21 cellular contexts compared by ENCODE assay signal in the genomic region with DNA sequence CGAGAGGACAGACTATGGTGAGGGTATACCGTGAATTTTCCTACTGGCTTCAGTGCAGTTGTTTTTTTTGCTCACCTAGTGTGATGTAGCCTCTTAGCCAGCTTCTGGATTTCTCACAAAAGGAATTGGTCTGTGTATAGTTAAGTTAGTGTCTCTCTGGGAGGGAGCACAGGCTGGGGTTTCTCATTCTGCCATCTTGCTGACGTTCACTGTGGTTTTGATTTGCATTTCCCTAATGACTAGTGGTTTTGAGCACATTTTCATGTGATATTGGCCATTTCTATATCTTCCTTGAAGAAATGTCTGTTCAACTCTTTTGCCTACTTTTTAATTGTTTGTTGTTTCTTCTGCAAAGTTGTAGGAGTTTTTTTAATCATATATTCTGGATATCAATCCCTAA. TPM values are rescaled to one million over a fixed set of nuclear protein-coding genes. Genes with fewer than 3 reads are reported as not detected.
DNase-seq lines count a peak whose midpoint lies in the region; ATAC-seq and TF ChIP-seq lines count a peak whose summit lies in the region.
"Had no signal": no experiment of that assay in that cellular context is flagged by ENCODE, and none has a peak within 500 bp of the region (broad histone marks: within the 10 kb centered on the region; RNA-seq: fewer than 3 reads in every experiment).

No MANE protein-coding gene starts in this region.

- no peaks in the 10 kb centered on the region for H3K9me3 Mint-ChIP-seq in activated B cell treated with CpG ODN at 0.5 μM for 24 hours
- H3K9me3 Mint-ChIP-seq in T-helper 2 cell treated with Interferon-gamma antibody and Interleukin-4, amounts not matched to agents 5 μg/mL and 100 μg/mL, for 36 hours: peaks cover 5% of the 10 kb centered on the region

- peaks cover 41% of the 10 kb centered on the region for H3K4me1 Mint-ChIP-seq in activated B cell treated with CpG ODN at 0.5 μM for 24 hours
- H3K4me1 Mint-ChIP-seq in T-helper 2 cell treated with Interferon-gamma antibody and Interleukin-4, amounts not matched to agents 5 μg/mL and 100 μg/mL, for 36 hours (ENCODE audit: low read depth): peaks cover 5% of the 10 kb centered on the region
- H3K4me1 Mint-ChIP-seq: T-cell had no signal

- no peak for TF ChIP-seq POLR2A in erythroblast (IDR thresholded peaks at IDR 0.05; ENCODE audit: low read length)

- TF ChIP-seq CTCF in GM12865 (IDR thresholded peaks at IDR 0.05; ENCODE audit: insufficient read depth, low read depth, low read length, missing control alignments): no peak
- TF ChIP-seq CTCF in activated B cell treated with CpG ODN at 0.5 μM for 24 hours (IDR thresholded peaks at IDR 0.05): no peak

- H3K36me3 Mint-ChIP-seq in activated B cell treated with CpG ODN at 0.5 μM for 24 hours (ENCODE audit: low read depth): peaks cover 10% of the 10 kb centered on the region
- peaks cover 5% of the 10 kb centered on the region for H3K36me3 Mint-ChIP-seq in T-helper 2 cell treated with Interferon-gamma antibody and Interleukin-4, amounts not matched to agents 5 μg/mL and 100 μg/mL, for 36 hours (ENCODE audit: low read depth)
- H3K36me3 Mint-ChIP-seq: T-cell had no signal

- peak overlapping the region; percentile 54 for H3K27ac Mint-ChIP-seq in activated B cell treated with CpG ODN at 0.5 μM for 24 hours
- no peak overlapping the region for H3K27ac Mint-ChIP-seq in T-helper 2 cell treated with Interferon-gamma antibody and Interleukin-4, amounts not matched to agents 5 μg/mL and 100 μg/mL, for 36 hours
- H3K27ac Mint-ChIP-seq: T-cell, WTC11 had no signal

- H3K4me3 ChIP-seq in GM12865 (ENCODE audit: low read depth, low read length): no peak overlapping the region
- H3K4me3 ChIP-seq: ascending aorta, left lung, upper lobe of right lung had no signal

- no peaks in the 10 kb centered on the region for H3K27me3 Mint-ChIP-seq in activated B cell treated with CpG ODN at 0.5 μM for 24 hours
- H3K27me3 Mint-ChIP-seq in T-helper 2 cell treated with Interferon-gamma antibody and Interleukin-4, amounts not matched to agents 5 μg/mL and 100 μg/mL, for 36 hours (ENCODE audit: low read depth): peaks cover 22% of the 10 kb centered on the region

- POLR2A ChIA-PET in activated B cell treated with CpG ODN at 0.5 μM for 24 hours (lab: Charles Lee): interaction anchor here (1.0 to 1.6 kb wide), 5 partner anchors 11 to 28 kb away, joined by 3 to 6 read pairs (median 3); no protein-coding TSS in a partner anchor

- CTCF ChIA-PET in activated B cell treated with CpG ODN at 0.5 μM for 24 hours (lab: Charles Lee): no interaction called here

- peak; percentile 72 for DNase-seq in GM12865 (ENCODE audit: low read depth)
- DNase-seq in activated B cell treated with CpG ODN at 0.5 μM for 24 hours: no peak
- DNase-seq in NCI-H2171 (lab: John Stamatoyannopoulos, UW): no peak
- DNase-seq in T-helper 2 cell treated with Interferon-gamma antibody and Interleukin-4, amounts not matched to agents 5 μg/mL and 100 μg/mL, for 36 hours (ENCODE audit: low spot score): no peak
- no peak for DNase-seq in activated naive CD4-positive, alpha-beta T cell treated with Interleukin-2 at 50 U/mL for 16 hours
- no peak for DNase-seq in erythroblast (lab: John Stamatoyannopoulos, UW)
- DNase-seq: ACHN; activated effector memory CD4-positive, alpha-beta T cell treated with anti-CD3 and anti-CD28 coated beads, Interleukin-2, amount 50 U/mL, for 16 hours; foreskin fibroblast; left lung; NCI-H2081 treated with DMSO at 0.1 percent for 48 hours; posterior cingulate gyrus; stimulated activated naive CD4-positive, alpha-beta T cell; T-cell; upper lobe of right lung had no signal

- peak overlapping the region; percentile 67 for H3K4me3 Mint-ChIP-seq in activated B cell treated with CpG ODN at 0.5 μM for 24 hours
- no peak overlapping the region for H3K4me3 Mint-ChIP-seq in T-helper 2 cell treated with Interferon-gamma antibody and Interleukin-4, amounts not matched to agents 5 μg/mL and 100 μg/mL, for 36 hours
- H3K4me3 Mint-ChIP-seq: T-cell, WTC11 had no signal

- peak; percentile 55 for ATAC-seq in GM19395 (IDR thresholded peaks at IDR 0.05; ENCODE audit: unreplicated experiment)
- ATAC-seq in HG03139 (IDR thresholded peaks at IDR 0.05; ENCODE audit: unreplicated experiment): peak; percentile 49
- ATAC-seq in activated B cell treated with CpG ODN at 0.5 μM for 24 hours (ENCODE audit: low read depth): peak; percentile 66
- ATAC-seq: left lung, T-cell, upper lobe of right lung, WTC11 had no signal

- intact Hi-C loops in activated B cell treated with CpG ODN at 0.5 μM for 24 hours (cut with micrococcal nuclease): loop anchor here (1.0 to 5.0 kb wide), 3 partner anchors 39 to 329 kb away; a partner anchor contains a TSS

RNA-seq across cellular contexts. Expression of a gene that starts 2.2 kb away (rescaled TPM):
- total RNA-seq in activated B cell treated with CpG ODN at 0.5 μM for 24 hours: 31.2 and 31.7 TPM in 2 replicates
- total RNA-seq: ascending aorta, chondrocyte, RPMI7951 had no signal

RNA-seq across cellular contexts. Expression of a gene that starts 30.9 kb away (rescaled TPM):
- 1.3 and 1.4 TPM in 2 replicates for total RNA-seq in activated B cell treated with CpG ODN at 0.5 μM for 24 hours
- total RNA-seq: ascending aorta, chondrocyte, RPMI7951 had no signal
